Comparison of ENCODE assay signal across 1 cellular context in genomic region chr11:61695917-61696316, GRCh38.
A peak's percentile ranks its signal among the peaks of the same experiment; 100 is the strongest.
TF ChIP-seq lines count a peak whose summit lies in the region.

No MANE protein-coding gene starts in this region.

TF ChIP-seq in IMR-90, 13 proteins besides CTCF, POLR2A, EP300 and RAD21 (continued from another document):
- TF ChIP-seq RCOR1 (IDR thresholded peaks at IDR 0.05; ENCODE audit: insufficient replicate concordance, low read length) (no peak), NFE2L2 (IDR thresholded peaks at IDR 0.05; ENCODE audit: low read depth, low read length) (no peak), BHLHE40 (IDR thresholded peaks at IDR 0.05; ENCODE audit: low read depth, low read length) (peak; percentile 67), CHD1 (IDR thresholded peaks at IDR 0.05; ENCODE audit: low read depth, low read length) (no peak), MAZ (IDR thresholded peaks at IDR 0.05; ENCODE audit: borderline replicate concordance, low read depth, low read length) (peak; percentile 87)
